In the genomic region with DNA sequence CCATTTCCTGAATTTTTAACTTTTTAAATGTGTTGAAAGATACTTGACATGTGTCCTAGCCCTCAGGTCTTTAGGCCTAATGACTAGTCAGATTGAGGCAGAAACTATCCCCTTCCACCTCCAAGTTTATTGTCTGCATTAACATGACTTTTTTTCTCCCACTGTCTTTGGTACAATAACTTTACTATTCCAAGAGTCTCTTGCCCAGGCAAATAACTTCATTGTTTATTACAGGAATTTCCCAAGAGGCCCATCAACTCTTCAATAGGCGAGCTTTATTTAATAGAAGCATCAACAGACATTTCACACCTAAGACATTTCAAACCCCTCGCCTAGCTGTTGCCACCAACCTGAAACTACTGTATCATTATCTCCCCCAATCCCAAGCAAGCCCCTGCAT, we compare ENCODE assay signal across 1 cellular context.
TF ChIP-seq lines count a peak whose summit lies in the region.

No MANE protein-coding gene starts in this region.

TF ChIP-seq in IMR-90, 13 proteins besides CTCF, POLR2A, EP300 and RAD21:
- TF ChIP-seq CEBPB (IDR thresholded peaks at IDR 0.05; ENCODE audit: low read depth, low read length): no peak
- no peak for TF ChIP-seq MAFK (IDR thresholded peaks at IDR 0.05; ENCODE audit: low read depth, low read length)
- TF ChIP-seq FOS (IDR thresholded peaks at IDR 0.05; ENCODE audit: low read depth, low read length): no peak
- TF ChIP-seq RCOR1 (IDR thresholded peaks at IDR 0.05; ENCODE audit: insufficient replicate concordance, low read length): no peak
- TF ChIP-seq NFE2L2 (IDR thresholded peaks at IDR 0.05; ENCODE audit: low read depth, low read length): no peak
- no peak for TF ChIP-seq SMC3 (IDR thresholded peaks at IDR 0.05; ENCODE audit: low read depth, low read length)
- TF ChIP-seq RFX5 (IDR thresholded peaks at IDR 0.05; ENCODE audit: low read depth, low read length): no peak
- no peak for TF ChIP-seq MXI1 (IDR thresholded peaks at IDR 0.05; ENCODE audit: borderline replicate concordance, low read depth, low read length)
- TF ChIP-seq CHD1 (IDR thresholded peaks at IDR 0.05; ENCODE audit: low read depth, low read length): no peak
